Comparison of ENCODE assay signal across 28 cellular contexts in the genomic region with DNA sequence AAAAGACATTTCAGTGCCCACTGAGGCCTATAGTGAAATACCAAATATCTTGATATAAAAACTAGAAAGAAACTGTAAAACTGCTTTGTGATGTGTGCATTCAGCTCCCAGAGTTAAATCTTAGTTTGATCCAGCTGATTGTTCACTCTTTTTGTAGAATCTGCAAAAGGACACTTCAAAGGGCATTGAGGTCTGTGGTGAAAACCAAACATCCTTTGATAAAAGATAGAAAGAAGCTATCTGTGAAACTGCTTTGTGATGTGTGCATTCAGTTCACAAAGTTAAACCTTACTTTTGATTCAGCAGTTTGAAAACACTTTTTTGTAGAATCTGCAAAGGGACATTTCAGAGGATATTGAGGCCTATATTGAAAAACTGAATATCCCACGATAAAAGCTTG.
"Had no signal": no experiment of that assay in that cellular context is flagged by ENCODE, and none has a peak within 500 bp of the region (broad histone marks: within the 10 kb centered on the region; RNA-seq: fewer than 3 reads in every experiment).

No MANE protein-coding gene starts in this region.

- H3K9me3 ChIP-seq: testis, thyroid gland had no signal

- H3K27me3 ChIP-seq: stomach, suprapubic skin, testis, thyroid gland, tibial artery, tibial nerve, transverse colon, upper lobe of left lung, upper lobe of right lung, uterus, vagina had no signal

- ATAC-seq: stimulated activated effector memory CD8-positive, alpha-beta T cell treated with anti-CD3 and anti-CD28 coated beads, Interleukin-12 subunit alpha, Interleukin-12 subunit beta, amount 100 ng/mL, for 72 hours; stimulated activated memory B cell treated with anti-CD40 and anti-IgM and Interleukin-4, amounts not matched to agents 10 μg/mL and 1 μg/mL and 100 μg/mL, for 72 hours; stimulated activated naive B cell treated with anti-CD40 and anti-IgM and Interleukin-4, amounts not matched to agents 10 μg/mL and 1 μg/mL and 100 μg/mL, for 72 hours; stimulated activated naive CD8-positive, alpha-beta T cell treated with anti-CD3 and anti-CD28 coated beads, Interleukin-15, amount 100 ng/mL, for 72 hours; stimulated activated naive CD8-positive, alpha-beta T cell treated with anti-CD3 and anti-CD28 coated beads, Interleukin-15, Interleukin-2, amounts not matched to agents 100 U/mL and 50 U/mL, for 24 hours; upper lobe of right lung had no signal

- H3K27ac ChIP-seq: stomach, suprapubic skin, testis, thoracic aorta, thyroid gland, tibial artery, tibial nerve, transverse colon, upper lobe of left lung, upper lobe of right lung, uterus, vagina had no signal

- H3K4me3 ChIP-seq: stomach, suprapubic skin, testis, thoracic aorta, thyroid gland, tibial artery, tibial nerve, transverse colon, upper lobe of left lung, upper lobe of right lung, uterus, vagina had no signal

- H3K4me1 Mint-ChIP-seq: stimulated activated effector memory CD8-positive, alpha-beta T cell treated with anti-CD3 and anti-CD28 coated beads, Interleukin-12 subunit alpha, Interleukin-12 subunit beta, amount 100 ng/mL, for 72 hours; stimulated activated memory B cell treated with anti-CD40 and anti-IgM and Interleukin-4, amounts not matched to agents 10 μg/mL and 1 μg/mL and 100 μg/mL, for 72 hours; stimulated activated naive B cell treated with anti-CD40 and anti-IgM and Interleukin-4, amounts not matched to agents 10 μg/mL and 1 μg/mL and 100 μg/mL, for 72 hours; stimulated activated naive CD8-positive, alpha-beta T cell treated with anti-CD3 and anti-CD28 coated beads, Interleukin-15, amount 100 ng/mL, for 72 hours had no signal

- H3K27me3 Mint-ChIP-seq: stimulated activated memory B cell treated with anti-CD40 and anti-IgM and Interleukin-4, amounts not matched to agents 10 μg/mL and 1 μg/mL and 100 μg/mL, for 72 hours; stimulated activated naive B cell treated with anti-CD40 and anti-IgM and Interleukin-4, amounts not matched to agents 10 μg/mL and 1 μg/mL and 100 μg/mL, for 72 hours; stimulated activated naive CD8-positive, alpha-beta T cell treated with anti-CD3 and anti-CD28 coated beads, Interleukin-15, amount 100 ng/mL, for 72 hours; stimulated activated naive CD8-positive, alpha-beta T cell treated with anti-CD3 and anti-CD28 coated beads, Interleukin-15, Interleukin-2, amounts not matched to agents 100 ng/mL and 50 ng/mL, for 24 hours; type B pancreatic cell had no signal

- DNase-seq: stimulated activated CD4-positive, alpha-beta T cell treated with anti-CD3 and anti-CD28 coated beads, Interleukin-2, amount 100 ng/mL, for 48 hours; stimulated activated CD4-positive, alpha-beta T cell treated with anti-CD3 and anti-CD28 coated beads, Interleukin-4, amount 100 ng/mL, for 1 hour; stimulated activated CD4-positive, alpha-beta T cell treated with anti-CD3 and anti-CD28 coated beads, Interleukin-4, amount 100 ng/mL, for 24 hours; stimulated activated CD4-positive, alpha-beta T cell treated with anti-CD3 and anti-CD28 coated beads, Interleukin-4, amount 100 ng/mL, for 4 hours; stimulated activated CD8-positive, alpha-beta memory T cell treated with anti-CD3 and anti-CD28 coated beads, Interleukin-4, amount 100 ng/mL, for 48 hours; stimulated activated naive B cell treated with anti-CD40 and anti-IgM and Interleukin-4, amounts not matched to agents 10 μg/mL and 1 μg/mL and 100 μg/mL, for 72 hours; stimulated activated naive CD4-positive, alpha-beta T cell; stimulated activated naive CD4-positive, alpha-beta T cell treated with Interleukin-2 at 50 U/mL for 16 hours; stimulated activated naive CD8-positive, alpha-beta T cell treated with anti-CD3 and anti-CD28 coated beads, Interleukin-15, amount 100 ng/mL, for 72 hours; stimulated activated naive CD8-positive, alpha-beta T cell treated with anti-CD3 and anti-CD28 coated beads, Interleukin-15, Interleukin-2, amounts not matched to agents 100 U/mL and 50 U/mL, for 24 hours; stomach; substantia nigra; testis; thyroid gland; tibial artery; transverse colon; trophoblast cell; upper lobe of left lung; upper lobe of right lung; uterus had no signal

- H3K36me3 ChIP-seq: stomach, suprapubic skin, thoracic aorta, thyroid gland, tibial artery, tibial nerve, transverse colon, upper lobe of left lung, upper lobe of right lung, uterus, vagina had no signal

- H3K4me1 ChIP-seq: stomach, suprapubic skin, testis, thyroid gland, tibial artery, tibial nerve, transverse colon, upper lobe of left lung, upper lobe of right lung, uterus, vagina had no signal

- H3K4me3 Mint-ChIP-seq: stimulated activated effector memory CD8-positive, alpha-beta T cell treated with anti-CD3 and anti-CD28 coated beads, Interleukin-12 subunit alpha, Interleukin-12 subunit beta, amount 100 ng/mL, for 72 hours; stimulated activated memory B cell treated with anti-CD40 and anti-IgM and Interleukin-4, amounts not matched to agents 10 μg/mL and 1 μg/mL and 100 μg/mL, for 72 hours; stimulated activated naive B cell treated with anti-CD40 and anti-IgM and Interleukin-4, amounts not matched to agents 10 μg/mL and 1 μg/mL and 100 μg/mL, for 72 hours; stimulated activated naive CD8-positive, alpha-beta T cell treated with anti-CD3 and anti-CD28 coated beads, Interleukin-15, amount 100 ng/mL, for 72 hours; stimulated activated naive CD8-positive, alpha-beta T cell treated with anti-CD3 and anti-CD28 coated beads, Interleukin-15, Interleukin-2, amounts not matched to agents 100 ng/mL and 50 ng/mL, for 24 hours; type B pancreatic cell had no signal

- H3K27ac Mint-ChIP-seq: stimulated activated effector memory CD8-positive, alpha-beta T cell treated with anti-CD3 and anti-CD28 coated beads, Interleukin-12 subunit alpha, Interleukin-12 subunit beta, amount 100 ng/mL, for 72 hours; stimulated activated memory B cell treated with anti-CD40 and anti-IgM and Interleukin-4, amounts not matched to agents 10 μg/mL and 1 μg/mL and 100 μg/mL, for 72 hours; stimulated activated naive B cell treated with anti-CD40 and anti-IgM and Interleukin-4, amounts not matched to agents 10 μg/mL and 1 μg/mL and 100 μg/mL, for 72 hours; stimulated activated naive CD8-positive, alpha-beta T cell treated with anti-CD3 and anti-CD28 coated beads, Interleukin-15, amount 100 ng/mL, for 72 hours; stimulated activated naive CD8-positive, alpha-beta T cell treated with anti-CD3 and anti-CD28 coated beads, Interleukin-15, Interleukin-2, amounts not matched to agents 100 ng/mL and 50 ng/mL, for 24 hours; type B pancreatic cell had no signal

- H3K36me3 Mint-ChIP-seq: stimulated activated effector memory CD8-positive, alpha-beta T cell treated with anti-CD3 and anti-CD28 coated beads, Interleukin-12 subunit alpha, Interleukin-12 subunit beta, amount 100 ng/mL, for 72 hours; stimulated activated memory B cell treated with anti-CD40 and anti-IgM and Interleukin-4, amounts not matched to agents 10 μg/mL and 1 μg/mL and 100 μg/mL, for 72 hours; stimulated activated naive B cell treated with anti-CD40 and anti-IgM and Interleukin-4, amounts not matched to agents 10 μg/mL and 1 μg/mL and 100 μg/mL, for 72 hours; type B pancreatic cell had no signal
